In the genomic region with DNA sequence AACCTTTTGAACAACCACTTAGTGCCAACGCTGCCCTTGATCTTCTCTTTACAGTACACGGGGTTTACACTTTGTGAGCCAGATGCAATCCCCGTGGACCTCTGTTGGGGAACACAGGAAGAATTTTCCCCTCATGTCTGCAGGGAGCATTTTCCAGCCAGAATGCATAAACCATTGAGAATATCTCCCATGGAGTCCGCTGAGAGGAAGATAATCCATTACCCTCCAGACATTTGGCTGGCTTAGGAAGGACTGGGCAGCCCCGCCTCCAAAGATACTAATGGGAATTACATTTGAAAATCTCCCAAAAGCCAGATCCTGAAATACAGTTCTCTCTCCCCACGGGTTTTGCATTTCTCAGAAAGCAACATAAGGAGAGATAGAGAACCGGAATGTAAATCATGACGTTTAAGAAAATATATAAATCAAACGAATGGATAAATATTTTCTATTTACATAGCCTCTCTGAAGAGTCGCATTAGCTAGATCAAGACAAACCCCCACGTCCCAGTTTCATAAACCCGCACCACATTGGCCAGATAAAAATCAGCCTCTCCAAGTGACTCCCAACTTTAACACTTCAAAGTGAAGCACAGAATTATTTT, we compare ENCODE assay signal across 13 cellular contexts. TPM values are rescaled to one million over a fixed set of nuclear protein-coding genes. Genes with fewer than 3 reads are reported as not detected.
A peak's percentile ranks its signal among the peaks of the same experiment; 100 is the strongest.
DNase-seq lines count a peak whose midpoint lies in the region; ATAC-seq, FAIRE-seq and TF ChIP-seq lines count a peak whose summit lies in the region.
"Had no signal": no experiment of that assay in that cellular context is flagged by ENCODE, and none has a peak within 500 bp of the region (broad histone marks: within the 10 kb centered on the region; RNA-seq: fewer than 3 reads in every experiment).

No MANE protein-coding gene starts in this region.

- in situ Hi-C loops in KBM-7 (cut with MboI; ENCODE audit: low pct_unique_long_range_greater_than_20kb, low sequenced_read_pairs): loop anchor here (25.0 kb wide), 1 partner anchor 508 kb away; no protein-coding TSS in a partner anchor

- no peaks in the 10 kb centered on the region for H3K9me3 Mint-ChIP-seq in astrocyte (ENCODE audit: unreplicated experiment)
- H3K9me3 Mint-ChIP-seq: dendritic cell treated with granulocyte-macrophage colony-stimulating factor and Interleukin-4, amounts not matched to agents 40 ng/mL and 50 ng/mL, for 4 days had no signal

- FAIRE-seq in astrocyte (lab: Jason Lieb, UNC): no peak
- no peak for FAIRE-seq in GM19239 (lab: Jason Lieb, UNC)

- peak; percentile 2 for DNase-seq in NCI-H1092 (lab: John Stamatoyannopoulos, UW)
- no peak for DNase-seq in NCI-H1092 treated with DMSO at 0.1 percent for 48 hours (lab: John Stamatoyannopoulos, UW)
- DNase-seq in astrocyte (ENCODE audit: low read depth): no peak
- peak; percentile 49 for DNase-seq in left lobe of liver (ENCODE audit: low spot score)
- DNase-seq in suprapubic skin (ENCODE audit: low spot score in 2 of 2): no peak
- no peak for DNase-seq in stimulated activated naive CD8-positive, alpha-beta T cell treated with anti-CD3 and anti-CD28 coated beads, Interleukin-15, Interleukin-2, amounts not matched to agents 100 U/mL and 50 U/mL, for 24 hours
- DNase-seq in GM19239 (ENCODE audit: insufficient read length, low spot score): no peak
- DNase-seq in KBM-7: no peak
- DNase-seq: 8988T, MV-4-11, SHP77, thyroid gland had no signal

- no peak for TF ChIP-seq EP300 in suprapubic skin (IDR thresholded peaks at IDR 0.05)

- H3K4me1 ChIP-seq in astrocyte (ENCODE audit: insufficient read depth, low read length) (no peaks in the 10 kb centered on the region), suprapubic skin (peaks cover 10% of the 10 kb centered on the region)
- H3K4me1 ChIP-seq: thyroid gland had no signal

- H3K4me3 ChIP-seq in astrocyte (ENCODE audit: insufficient read depth, low read depth, low read length): peak overlapping the region; percentile 21
- H3K4me3 ChIP-seq in suprapubic skin: peak overlapping the region; percentile 32
- H3K4me3 ChIP-seq: thyroid gland had no signal

- H2AFZ ChIP-seq in astrocyte (ENCODE audit: low read depth, low read length): peak overlapping the region; percentile 51

- H3K4me1 Mint-ChIP-seq in astrocyte (ENCODE audit: low read depth, unreplicated experiment): no peaks in the 10 kb centered on the region

- H3K27ac Mint-ChIP-seq in astrocyte (ENCODE audit: unreplicated experiment): no peak overlapping the region
- H3K27ac Mint-ChIP-seq: dendritic cell treated with granulocyte-macrophage colony-stimulating factor and Interleukin-4, amounts not matched to agents 40 ng/mL and 50 ng/mL, for 4 days had no signal

- H3K9me3 ChIP-seq in astrocyte (ENCODE audit: insufficient read depth, low read depth, low read length) (no peaks in the 10 kb centered on the region), suprapubic skin (no peaks in the 10 kb centered on the region)
- H3K9me3 ChIP-seq: thyroid gland had no signal

- H3K27me3 Mint-ChIP-seq in astrocyte (ENCODE audit: low read depth, unreplicated experiment): peaks cover 2% of the 10 kb centered on the region

- TF ChIP-seq CTCF in astrocyte (IDR thresholded peaks at IDR 0.05; ENCODE audit: insufficient read depth, low read depth, low read length): no peak
- TF ChIP-seq CTCF in suprapubic skin (IDR thresholded peaks at IDR 0.05): no peak

- H3K36me3 ChIP-seq in astrocyte (ENCODE audit: insufficient read depth, low read length) (no peaks in the 10 kb centered on the region), suprapubic skin (no peaks in the 10 kb centered on the region)
- H3K36me3 ChIP-seq: thyroid gland had no signal

- no peaks in the 10 kb centered on the region for H3K79me2 ChIP-seq in astrocyte (ENCODE audit: insufficient read depth, low read length)

- no peak overlapping the region for H3K9ac ChIP-seq in astrocyte (ENCODE audit: low read length)

- H4K20me1 ChIP-seq in astrocyte (ENCODE audit: insufficient read depth, low read length): no peaks in the 10 kb centered on the region

- no peak overlapping the region for H3K27ac ChIP-seq in astrocyte (ENCODE audit: low read depth, low read length)
- peak overlapping the region; percentile 30 for H3K27ac ChIP-seq in suprapubic skin
- H3K27ac ChIP-seq: thyroid gland had no signal

- H3K36me3 Mint-ChIP-seq in astrocyte (ENCODE audit: low read depth, unreplicated experiment): no peaks in the 10 kb centered on the region

- WGBS in suprapubic skin: 30% methylated on average over 12 of the region's 12 CpGs

- peak; percentile 77 for ATAC-seq in left lobe of liver
- no peak for ATAC-seq in stimulated activated naive CD8-positive, alpha-beta T cell treated with anti-CD3 and anti-CD28 coated beads, Interleukin-15, Interleukin-2, amounts not matched to agents 100 U/mL and 50 U/mL, for 24 hours

- H3K4me2 ChIP-seq in astrocyte (ENCODE audit: low read length): peak overlapping the region; percentile 77

- no peak for TF ChIP-seq POLR2A in suprapubic skin (IDR thresholded peaks at IDR 0.05)

- H3K27me3 ChIP-seq in astrocyte (ENCODE audit: insufficient read depth, low read length): no peaks in the 10 kb centered on the region
- no peaks in the 10 kb centered on the region for H3K27me3 ChIP-seq in suprapubic skin
- H3K27me3 ChIP-seq: thyroid gland had no signal

- no peak overlapping the region for H3K4me3 Mint-ChIP-seq in astrocyte (ENCODE audit: unreplicated experiment)
- H3K4me3 Mint-ChIP-seq: dendritic cell treated with granulocyte-macrophage colony-stimulating factor and Interleukin-4, amounts not matched to agents 40 ng/mL and 50 ng/mL, for 4 days had no signal

RNA-seq across cellular contexts. Expression of gene TRIL, which starts 53.5 kb away (rescaled TPM):
- 0.45 and 0.72 TPM in 2 replicates for total RNA-seq in astrocyte
- 0.18 TPM for total RNA-seq in left lobe of liver
- total RNA-seq in suprapubic skin: 1 to 10 TPM; 1.4 to 6.0 (median 2.9) TPM

Comparison
In these comparisons a context has a peak if more than half of its experiments do, and no peak if none do; other contexts are left out.
1. DNase-seq: peak in NCI-H1092 (single experiment) and left lobe of liver (single experiment); none in NCI-H1092 treated with DMSO at 0.1 percent for 48 hours (single experiment), astrocyte (single experiment), suprapubic skin (0 of 2), stimulated activated naive CD8-positive, alpha-beta T cell treated with anti-CD3 and anti-CD28 coated beads, Interleukin-15, Interleukin-2, amounts not matched to agents 100 U/mL and 50 U/mL, for 24 hours (single experiment), GM19239 (single experiment) and KBM-7 (single experiment).